ENCODE assay signal across 22 cellular contexts in the genomic region with DNA sequence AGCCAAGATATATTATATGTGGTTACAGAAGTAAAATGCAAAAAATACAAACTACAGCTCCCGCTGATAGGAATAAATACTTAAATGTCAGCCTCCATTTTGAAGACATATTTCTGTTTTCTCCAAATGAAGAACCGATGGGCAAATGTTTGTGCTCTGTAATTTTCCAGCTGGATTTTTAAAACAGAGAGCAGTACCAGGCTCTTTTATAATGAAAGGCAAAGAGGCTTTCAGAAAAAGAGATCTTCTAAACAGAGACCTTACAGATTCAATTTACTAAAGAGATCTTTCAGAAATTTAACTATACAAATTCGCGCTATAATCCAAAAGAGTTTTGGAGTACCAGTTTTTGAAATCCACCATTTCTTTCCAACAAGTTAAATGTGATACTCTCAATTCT.
"Had no signal": no experiment of that assay in that cellular context is flagged by ENCODE, and none has a peak within 500 bp of the region (broad histone marks: within the 10 kb centered on the region; RNA-seq: fewer than 3 reads in every experiment).

No MANE protein-coding gene starts in this region.

- DNase-seq: cerebellar nuclear complex; colonic mucosa; dermis blood vessel endothelial cell; effector CD4-positive, alpha-beta T cell; endodermal cell; erythroblast; heart right ventricle; kidney glomerular epithelial cell; mammary epithelial cell; natural killer cell; pancreas; retina; right lobe of liver; stimulated activated CD4-positive, alpha-beta T cell treated with anti-CD3 and anti-CD28 coated beads, Interleukin-4, amount 100 ng/mL, for 1 hour; stimulated activated CD8-positive, alpha-beta memory T cell treated with anti-CD3 and anti-CD28 coated beads, Interleukin-4, amount 100 ng/mL, for 48 hours; stimulated activated naive CD8-positive, alpha-beta T cell treated with anti-CD3 and anti-CD28 coated beads, Interleukin-15, Interleukin-2, amounts not matched to agents 100 U/mL and 50 U/mL, for 24 hours; uterus had no signal

- H3K27ac Mint-ChIP-seq: endodermal cell; natural killer cell; stimulated activated effector memory CD8-positive, alpha-beta T cell treated with anti-CD3 and anti-CD28 coated beads, Interleukin-12 subunit alpha, Interleukin-12 subunit beta, amount 100 ng/mL, for 72 hours; type B pancreatic cell had no signal

- ATAC-seq: heart right ventricle; left lobe of liver; natural killer cell; pancreas; right lobe of liver; stimulated activated effector memory CD8-positive, alpha-beta T cell treated with anti-CD3 and anti-CD28 coated beads, Interleukin-12 subunit alpha, Interleukin-12 subunit beta, amount 100 ng/mL, for 72 hours; stimulated activated naive CD8-positive, alpha-beta T cell treated with anti-CD3 and anti-CD28 coated beads, Interleukin-15, Interleukin-2, amounts not matched to agents 100 U/mL and 50 U/mL, for 24 hours had no signal

- H3K27ac ChIP-seq: colonic mucosa, heart right ventricle, pancreas, prostate gland, right lobe of liver, uterus had no signal

- H3K27me3 Mint-ChIP-seq: type B pancreatic cell had no signal

- H3K9me3 Mint-ChIP-seq: endodermal cell; natural killer cell; stimulated activated effector memory CD8-positive, alpha-beta T cell treated with anti-CD3 and anti-CD28 coated beads, Interleukin-12 subunit alpha, Interleukin-12 subunit beta, amount 100 ng/mL, for 72 hours; type B pancreatic cell had no signal

- H3K27me3 ChIP-seq: colonic mucosa, heart right ventricle, pancreas, right lobe of liver, uterus had no signal

- H3K4me3 Mint-ChIP-seq: endodermal cell; natural killer cell; neural crest cell; stimulated activated effector memory CD8-positive, alpha-beta T cell treated with anti-CD3 and anti-CD28 coated beads, Interleukin-12 subunit alpha, Interleukin-12 subunit beta, amount 100 ng/mL, for 72 hours; type B pancreatic cell had no signal

- H3K36me3 Mint-ChIP-seq: natural killer cell; stimulated activated effector memory CD8-positive, alpha-beta T cell treated with anti-CD3 and anti-CD28 coated beads, Interleukin-12 subunit alpha, Interleukin-12 subunit beta, amount 100 ng/mL, for 72 hours had no signal

- H3K4me1 Mint-ChIP-seq: endodermal cell had no signal

- H3K4me3 ChIP-seq: colonic mucosa, heart right ventricle, pancreas, prostate gland, right lobe of liver, uterus had no signal

- H3K4me1 ChIP-seq: colonic mucosa, prostate gland had no signal

- H3K36me3 ChIP-seq: colonic mucosa, heart right ventricle, pancreas, prostate gland, right lobe of liver, uterus had no signal

- H3K9me3 ChIP-seq: colonic mucosa, pancreas, prostate gland, right lobe of liver, uterus had no signal
